In the genomic region with DNA sequence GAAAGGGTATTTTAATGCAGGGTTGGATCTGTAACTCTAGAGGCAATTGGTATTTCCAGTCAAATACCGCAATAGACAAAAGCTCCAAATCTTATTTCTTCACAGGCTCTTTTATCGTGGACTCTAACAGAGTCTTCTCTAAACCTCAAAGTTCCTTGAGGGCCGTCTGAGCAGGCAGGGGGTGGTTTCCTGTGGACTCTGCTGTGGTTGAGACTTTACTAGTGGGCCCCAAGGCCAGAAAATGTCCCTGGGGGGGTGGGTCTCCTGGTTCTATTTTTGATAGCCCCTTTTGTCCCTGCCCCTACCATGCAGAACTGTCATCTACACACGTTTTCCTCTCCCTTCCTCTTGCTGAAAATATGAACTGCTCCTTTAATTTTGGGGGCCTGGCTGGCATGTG, we compare ENCODE assay signal across 34 cellular contexts.
"Had no signal": no experiment of that assay in that cellular context is flagged by ENCODE, and none has a peak within 500 bp of the region (broad histone marks: within the 10 kb centered on the region; RNA-seq: fewer than 3 reads in every experiment).

No MANE protein-coding gene starts in this region.

- H3K36me3 ChIP-seq: ascending aorta, cardiac muscle cell, MG63, Peyer's patch had no signal

- H3K9me3 Mint-ChIP-seq: activated CD4-positive, alpha-beta T cell treated with anti-CD3 and anti-CD28 coated beads, Interleukin-2, amount 10 ng/mL, durations not matched to agents 24 days and 14 days; activated naive CD8-positive, alpha-beta T cell treated with anti-CD3 and anti-CD28 coated beads for 36 hours; central memory CD8-positive, alpha-beta T cell had no signal

- H3K4me3 Mint-ChIP-seq: activated CD4-positive, alpha-beta T cell treated with anti-CD3 and anti-CD28 coated beads, Interleukin-2, amount 10 ng/mL, durations not matched to agents 24 days and 14 days; activated CD8-positive, alpha-beta T cell treated with anti-CD3 and anti-CD28 coated beads for 36 hours; activated naive CD8-positive, alpha-beta T cell treated with anti-CD3 and anti-CD28 coated beads for 36 hours; activated T-cell treated with anti-CD3 and anti-CD28 coated beads, Interleukin-2, amount 50 U/mL, for 72 hours; activated T-helper 17 cell treated with anti-CD3 and anti-CD28 coated beads, Interleukin-2, amount 50 U/mL, for 72 hours; central memory CD8-positive, alpha-beta T cell had no signal

- H3K4me1 Mint-ChIP-seq: activated CD4-positive, alpha-beta T cell treated with anti-CD3 and anti-CD28 coated beads, Interleukin-2, amount 10 ng/mL, durations not matched to agents 24 days and 14 days; activated naive CD8-positive, alpha-beta T cell treated with anti-CD3 and anti-CD28 coated beads for 36 hours; activated T-helper 17 cell treated with anti-CD3 and anti-CD28 coated beads, Interleukin-2, amount 50 U/mL, for 72 hours; central memory CD8-positive, alpha-beta T cell had no signal

- H3K9me3 ChIP-seq: ascending aorta, Peyer's patch had no signal

- H3K4me3 ChIP-seq: ascending aorta, cardiac muscle cell, MG63, Peyer's patch had no signal

- H3K27me3 ChIP-seq: ascending aorta, cardiac muscle cell, MG63, Peyer's patch had no signal

- H3K27ac ChIP-seq: ascending aorta, cardiac muscle cell, Peyer's patch, RWPE1 had no signal

- DNase-seq: activated CD4-positive, alpha-beta T cell treated with anti-CD3 and anti-CD28 coated beads, Interleukin-2, amount 10 ng/mL, durations not matched to agents 24 days and 14 days; activated CD4-positive, alpha-beta T cell treated with anti-CD3 and anti-CD28 coated beads, Interleukin-2, amount 50 U/mL, for 4 hours; activated CD8-positive, alpha-beta T cell treated with anti-CD3 and anti-CD28 coated beads for 36 hours; activated effector memory CD4-positive, alpha-beta T cell treated with anti-CD3 and anti-CD28 coated beads, Interleukin-2, amount 50 U/mL, for 16 hours; activated naive CD4-positive, alpha-beta T cell; activated naive CD4-positive, alpha-beta T cell treated with anti-CD3 and anti-CD28 coated beads, Interleukin-2, amount 50 U/mL, for 16 hours; activated naive CD8-positive, alpha-beta T cell treated with anti-CD3 and anti-CD28 coated beads for 36 hours; activated T-cell treated with anti-CD3 and anti-CD28 coated beads, Interleukin-2, amount 50 U/mL, for 1 hour; activated T-cell treated with anti-CD3 and anti-CD28 coated beads, Interleukin-2, amount 50 U/mL, for 72 hours; amygdala; MG63; NCI-H1092 treated with DMSO at 0.1 percent for 48 hours; NCI-H1417; NCI-H146; NCI-H187; NCI-H2029 treated with DMSO at 0.1 percent for 48 hours; NCI-H2107; NCI-H2171; NCI-H510A; NCI-H526; NCI-H748 treated with DMSO at 0.1 percent for 48 hours; NK-92 treated with Interleukin-12 subunit alpha and Interleukin-12 subunit beta, amount 100 ng/mL, for 24 hours; PC-3; Peyer's patch; SIG-M5; SW 1271; T-helper 1 cell; T1000 had no signal

- H3K27me3 Mint-ChIP-seq: activated CD8-positive, alpha-beta T cell treated with anti-CD3 and anti-CD28 coated beads for 36 hours had no signal

- H3K4me1 ChIP-seq: ascending aorta had no signal

- ATAC-seq: activated CD8-positive, alpha-beta T cell treated with anti-CD3 and anti-CD28 coated beads for 36 hours; activated T-cell treated with anti-CD3 and anti-CD28 coated beads, Interleukin-2, amount 50 U/mL, for 72 hours; activated T-helper 17 cell treated with anti-CD3 and anti-CD28 coated beads, Interleukin-2, amount 50 U/mL, for 72 hours; PC-3; Right ventricle myocardium inferior had no signal

- H3K27ac Mint-ChIP-seq: activated CD4-positive, alpha-beta T cell treated with anti-CD3 and anti-CD28 coated beads, Interleukin-2, amount 10 ng/mL, durations not matched to agents 24 days and 14 days; activated CD8-positive, alpha-beta T cell treated with anti-CD3 and anti-CD28 coated beads for 36 hours; activated naive CD8-positive, alpha-beta T cell treated with anti-CD3 and anti-CD28 coated beads for 36 hours; activated T-cell treated with anti-CD3 and anti-CD28 coated beads, Interleukin-2, amount 50 U/mL, for 72 hours; activated T-helper 17 cell treated with anti-CD3 and anti-CD28 coated beads, Interleukin-2, amount 50 U/mL, for 72 hours had no signal
